9 cellular contexts compared by ENCODE assay signal in genomic region chr3:158918008-158918407, GRCh38.
DNase-seq lines count a peak whose midpoint lies in the region; ATAC-seq and TF ChIP-seq lines count a peak whose summit lies in the region.
"Had no signal": no experiment of that assay in that cellular context is flagged by ENCODE, and none has a peak within 500 bp of the region (broad histone marks: within the 10 kb centered on the region; RNA-seq: fewer than 3 reads in every experiment).

No MANE protein-coding gene starts in this region.

- H3K36me3 ChIP-seq in HAP-1 (replicated peaks), result no peaks in the 10 kb centered on the region
- no peaks in the 10 kb centered on the region for H3K36me3 ChIP-seq in prostate gland

- H3K4me3 Mint-ChIP-seq in natural killer cell treated with Interleukin-12 subunit alpha and Interleukin-12 subunit beta and Interleukin-15 and Interleukin-18, amount 100 ng/mL, for 72 hours, result no peak overlapping the region

- H3K27me3 Mint-ChIP-seq in natural killer cell treated with Interleukin-12 subunit alpha and Interleukin-12 subunit beta and Interleukin-15 and Interleukin-18, amount 100 ng/mL, for 72 hours, result peaks cover 0 to 4% of the 10 kb centered on the region in 2 donors

- POLR2A ChIA-PET in AG04449 (lab: Yijun Ruan, JAX) (no interaction called here), GM10248 (lab: Yijun Ruan, JAX) (no interaction called here)

- no peak overlapping the region for H3K27ac Mint-ChIP-seq in natural killer cell treated with Interleukin-12 subunit alpha and Interleukin-12 subunit beta and Interleukin-15 and Interleukin-18, amount 100 ng/mL, for 72 hours

- peak; percentile 75 for TF ChIP-seq CTCF in AG04449 (IDR thresholded peaks at IDR 0.05; ENCODE audit: insufficient read depth, low read length, missing control alignments)
- TF ChIP-seq CTCF in GM10248 (IDR thresholded peaks at IDR 0.05; ENCODE audit: control extremely low read depth, extremely low read depth, low read depth, missing control alignments), result peak; percentile 67
- TF ChIP-seq CTCF in fibroblast of mammary gland (conservative IDR thresholded peaks at IDR 0.05; ENCODE audit: control insufficient read depth, insufficient read depth, low read depth, low read length), result peak; percentile 84
- peak in 3 of 4 experiments; percentile 14 to 59 (median 25) for TF ChIP-seq CTCF in prostate gland (IDR thresholded peaks at IDR 0.05)

- H3K36me3 Mint-ChIP-seq in natural killer cell treated with Interleukin-12 subunit alpha and Interleukin-12 subunit beta and Interleukin-15 and Interleukin-18, amount 100 ng/mL, for 72 hours, result no peaks in the 10 kb centered on the region

- no peaks in the 10 kb centered on the region for H3K4me1 Mint-ChIP-seq in natural killer cell treated with Interleukin-12 subunit alpha and Interleukin-12 subunit beta and Interleukin-15 and Interleukin-18, amount 100 ng/mL, for 72 hours (ENCODE audit: low read depth in 2 of 2)

- H3K4me3 ChIP-seq in AG04449 (ENCODE audit: low read depth, low read length) (no peak overlapping the region), HAP-1 (no peak overlapping the region), fibroblast of mammary gland (ENCODE audit: control insufficient read depth, low read depth, low read length) (no peak overlapping the region), prostate gland (no peak overlapping the region)
- H3K4me3 ChIP-seq: skin epidermis had no signal

- no peak overlapping the region for H3K27ac ChIP-seq in prostate gland
- H3K27ac ChIP-seq: skin epidermis had no signal

- CTCF ChIA-PET in AG04449 (lab: Yijun Ruan, JAX) (interaction anchor here (0.8 to 4.8 kb wide), 19 partner anchors 9 to 349 kb away, joined by 3 to 82 read pairs (median 5); no protein-coding TSS in a partner anchor), GM10248 (lab: Yijun Ruan, JAX) (interaction anchor here (0.8 to 1.9 kb wide), 8 partner anchors 11 to 348 kb away, joined by 3 to 12 read pairs (median 3); no protein-coding TSS in a partner anchor)

- 35% methylated on average over 3 of the region's 3 CpGs for whole genome bisulfite sequencing in prostate gland

- H3K9me3 Mint-ChIP-seq in natural killer cell treated with Interleukin-12 subunit alpha and Interleukin-12 subunit beta and Interleukin-15 and Interleukin-18, amount 100 ng/mL, for 72 hours, result peaks cover 3% of the 10 kb centered on the region

- no peaks in the 10 kb centered on the region for H3K27me3 ChIP-seq in HAP-1 (ENCODE audit: low read depth)
- no peaks in the 10 kb centered on the region for H3K27me3 ChIP-seq in prostate gland (replicated peaks; ENCODE audit: insufficient read depth)

- TF ChIP-seq POLR2A in prostate gland (IDR thresholded peaks at IDR 0.05), result no peak

- peak; percentile 29 for DNase-seq in AG04449 (ENCODE audit: low read depth, low spot score)
- peak; percentile 27 for DNase-seq in GM10248 (ENCODE audit: extremely low spot score)
- DNase-seq in HAP-1 (ENCODE audit: low spot score in 2 of 2), result peak; percentile 63 to 75
- DNase-seq in Kasumi-1 (lab: John Stamatoyannopoulos, UW), result peak; percentile 60 to 72
- DNase-seq in SKM-1 (lab: John Stamatoyannopoulos, UW; ENCODE audit: unreplicated experiment), result peak; percentile 44
- DNase-seq in fibroblast of mammary gland (ENCODE audit: low read depth), result peak; percentile 78
- DNase-seq in prostate gland (ENCODE audit: low spot score), result no peak
- DNase-seq in natural killer cell treated with Interleukin-12 subunit alpha and Interleukin-12 subunit beta and Interleukin-15 and Interleukin-18, amount 100 ng/mL, for 72 hours (ENCODE audit: low spot score), result no peak

- in situ Hi-C loops in HAP-1 (cut with MboI; ENCODE audit: low sequenced_read_pairs), result loop anchor here (10.0 to 25.0 kb wide), 2 partner anchors 219 to 337 kb away; no protein-coding TSS in a partner anchor

- intact Hi-C loops in prostate gland (cut with DNase I), result loop anchor here (5.0 kb wide), 1 partner anchor 339 kb away; no protein-coding TSS in a partner anchor

- H3K4me1 ChIP-seq in HAP-1, result no peaks in the 10 kb centered on the region
- no peaks in the 10 kb centered on the region for H3K4me1 ChIP-seq in prostate gland (replicated peaks)

- no peak for ATAC-seq in natural killer cell treated with Interleukin-12 subunit alpha and Interleukin-12 subunit beta and Interleukin-15 and Interleukin-18, amount 100 ng/mL, for 72 hours

- H3K9me3 ChIP-seq in HAP-1, result no peaks in the 10 kb centered on the region
- no peaks in the 10 kb centered on the region for H3K9me3 ChIP-seq in prostate gland

Comparison
In these comparisons a context has a peak if more than half of its experiments do, and no peak if none do; other contexts are left out.
1. DNase-seq: peak in AG04449 (single experiment), GM10248 (single experiment), HAP-1 (2 of 2), Kasumi-1 (2 of 2), SKM-1 (single experiment) and fibroblast of mammary gland (single experiment); none in prostate gland (single experiment) and natural killer cell treated with Interleukin-12 subunit alpha and Interleukin-12 subunit beta and Interleukin-15 and Interleukin-18, amount 100 ng/mL, for 72 hours (single experiment).
2. CTCF ChIP-seq: peak in every context shown above with its lines; median percentile 84 in fibroblast of mammary gland; 75 in AG04449; 67 in GM10248; 25 in prostate gland.